In genomic region chr12:110312581-110313360, GRCh38 we compare ENCODE assay signal across 9 cellular contexts. TPM values are rescaled to one million over a fixed set of nuclear protein-coding genes. Genes with fewer than 3 reads are reported as not detected.
DNase-seq lines count a peak whose midpoint lies in the region; ATAC-seq and TF ChIP-seq lines count a peak whose summit lies in the region.
"Had no signal": no experiment of that assay in that cellular context is flagged by ENCODE, and none has a peak within 500 bp of the region (broad histone marks: within the 10 kb centered on the region; RNA-seq: fewer than 3 reads in every experiment).

No MANE protein-coding gene starts in this region.

- intact Hi-C loops in tibial artery (cut with DNase I; ENCODE audit: low total_unique reads) = no loop called here

- peak overlapping the region; percentile 21 for H3K27ac Mint-ChIP-seq in activated T-cell treated with anti-CD3 and anti-CD28 coated beads, Interleukin-2, amount 50 U/mL, for 72 hours
- H3K27ac Mint-ChIP-seq: nephron had no signal

- H3K4me3 Mint-ChIP-seq in activated T-cell treated with anti-CD3 and anti-CD28 coated beads, Interleukin-2, amount 50 U/mL, for 72 hours = peak overlapping the region in 1 of 2 donors; percentile 3
- H3K4me3 Mint-ChIP-seq: nephron had no signal

- H3K4me3 ChIP-seq in tibial artery = no peak overlapping the region
- no peak overlapping the region for H3K4me3 ChIP-seq in coronary artery

- peaks cover 71% of the 10 kb centered on the region for H3K4me1 Mint-ChIP-seq in activated T-cell treated with anti-CD3 and anti-CD28 coated beads, Interleukin-2, amount 50 U/mL, for 72 hours (ENCODE audit: low read depth)

- TF ChIP-seq CTCF in VCaP (conservative IDR thresholded peaks at IDR 0.05) (no peak), tibial artery (IDR thresholded peaks at IDR 0.05) (no peak), coronary artery (IDR thresholded peaks at IDR 0.05) (no peak)

- peaks cover 10 to 11% of the 10 kb centered on the region in 2 donors for H3K36me3 Mint-ChIP-seq in activated T-cell treated with anti-CD3 and anti-CD28 coated beads, Interleukin-2, amount 50 U/mL, for 72 hours (ENCODE audit: insufficient read depth in 2 of 2)

- no peaks in the 10 kb centered on the region for H3K27me3 Mint-ChIP-seq in activated T-cell treated with anti-CD3 and anti-CD28 coated beads, Interleukin-2, amount 50 U/mL, for 72 hours (ENCODE audit: low read depth)

- H3K4me1 ChIP-seq in tibial artery = peaks cover 0 to 91% (median 20%) of the 10 kb centered on the region in 4 donors

- H3K36me3 ChIP-seq in tibial artery = peaks cover 0 to 6% (median 1%) of the 10 kb centered on the region in 3 donors

- peak; percentile 63 to 71 for ATAC-seq in activated T-cell treated with anti-CD3 and anti-CD28 coated beads, Interleukin-2, amount 50 U/mL, for 72 hours (replicated peaks in 1 of 2)
- ATAC-seq in HG03520 (IDR thresholded peaks at IDR 0.05; ENCODE audit: unreplicated experiment) = no peak

- no peaks in the 10 kb centered on the region for H3K27me3 ChIP-seq in tibial artery

- H3K9me3 ChIP-seq in tibial artery = no peaks in the 10 kb centered on the region

- peak overlapping the region; percentile 8; the same call in 1 of the 2 replicates for H3K27ac ChIP-seq in VCaP
- H3K27ac ChIP-seq in tibial artery = peak overlapping the region; percentile 37 to 39
- H3K27ac ChIP-seq in coronary artery = no peak overlapping the region

- DNase-seq in activated T-cell treated with anti-CD3 and anti-CD28 coated beads, Interleukin-2, amount 50 U/mL, for 72 hours = peak; percentile 5 to 8
- no peak for DNase-seq in activated T-cell treated with anti-CD3 and anti-CD28 coated beads, Interleukin-2, amount 50 U/mL, for 48 hours
- DNase-seq in hepatic stellate cell (ENCODE audit: low spot score) (peak; percentile 29), tibial artery (no peak), coronary artery (ENCODE audit: low spot score) (no peak), NCI-H2196 treated with DMSO at 0.1 percent for 48 hours (lab: John Stamatoyannopoulos, UW; ENCODE audit: unreplicated experiment) (no peak)

- no peaks in the 10 kb centered on the region for H3K9me3 Mint-ChIP-seq in activated T-cell treated with anti-CD3 and anti-CD28 coated beads, Interleukin-2, amount 50 U/mL, for 72 hours
- H3K9me3 Mint-ChIP-seq: nephron had no signal

RNA-seq across cellular contexts. Expression of gene ATP2A2, which starts 31.7 kb away (rescaled TPM):
- total RNA-seq in activated T-cell treated with anti-CD3 and anti-CD28 coated beads, Interleukin-2, amount 50 U/mL, for 72 hours = 100 to 1,000 TPM; 106 to 127 TPM

Comparison
In these comparisons a context has a peak if more than half of its experiments do, and no peak if none do; other contexts are left out.
1. DNase-seq: peak in activated T-cell treated with anti-CD3 and anti-CD28 coated beads, Interleukin-2, amount 50 U/mL, for 72 hours (2 of 2) and hepatic stellate cell (single experiment); none in activated T-cell treated with anti-CD3 and anti-CD28 coated beads, Interleukin-2, amount 50 U/mL, for 48 hours (0 of 2), tibial artery (0 of 2), coronary artery (single experiment) and NCI-H2196 treated with DMSO at 0.1 percent for 48 hours (single experiment).
2. H3K27ac ChIP-seq: peak in VCaP (single experiment) and tibial artery (2 of 2); none in coronary artery (0 of 2).